ENCODE assay signal across 33 cellular contexts in the genomic region with DNA sequence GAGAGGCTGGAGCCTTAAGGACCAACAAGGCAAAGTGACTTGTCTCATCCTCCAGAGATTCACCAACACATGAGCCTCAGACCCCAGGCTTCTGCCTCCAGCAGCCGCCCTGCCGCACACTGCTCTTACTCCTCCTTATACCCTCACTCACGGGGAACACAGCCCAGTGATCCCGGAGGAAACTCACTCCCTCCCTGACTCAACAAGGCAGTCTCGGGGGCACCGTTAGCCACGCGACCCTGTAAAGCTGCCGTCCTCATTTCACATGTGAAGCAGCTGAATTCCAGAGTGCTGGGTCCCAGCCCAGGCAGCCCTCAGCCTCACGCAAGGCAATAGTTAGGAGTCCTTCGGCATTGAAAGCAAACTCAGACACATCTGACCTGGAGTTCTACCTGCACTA.
"Had no signal": no experiment of that assay in that cellular context is flagged by ENCODE, and none has a peak within 500 bp of the region (broad histone marks: within the 10 kb centered on the region; RNA-seq: fewer than 3 reads in every experiment).

No MANE protein-coding gene starts in this region.

- DNase-seq: activated CD4-positive, alpha-beta T cell treated with anti-CD3 and anti-CD28 coated beads, Interleukin-2, amount 10 ng/mL, durations not matched to agents 24 days and 14 days; activated CD4-positive, alpha-beta T cell treated with anti-CD3 and anti-CD28 coated beads, Interleukin-2, amount 50 U/mL, for 4 hours; activated CD8-positive, alpha-beta T cell treated with anti-CD3 and anti-CD28 coated beads for 36 hours; activated effector memory CD4-positive, alpha-beta T cell treated with anti-CD3 and anti-CD28 coated beads, Interleukin-2, amount 50 U/mL, for 16 hours; activated naive CD4-positive, alpha-beta T cell; activated naive CD4-positive, alpha-beta T cell treated with anti-CD3 and anti-CD28 coated beads, Interleukin-2, amount 50 U/mL, for 16 hours; activated naive CD8-positive, alpha-beta T cell treated with anti-CD3 and anti-CD28 coated beads for 36 hours; activated T-cell treated with anti-CD3 and anti-CD28 coated beads, Interleukin-2, amount 50 U/mL, for 1 hour; activated T-cell treated with anti-CD3 and anti-CD28 coated beads, Interleukin-2, amount 50 U/mL, for 72 hours; amygdala; Kasumi-1; KG1; MG63; NCI-H1048; NCI-H1105 treated with DMSO at 0.1 percent for 48 hours; NCI-H1436; NCI-H1694; NCI-H1930; NCI-H2081 treated with DMSO at 0.1 percent for 48 hours; NCI-H226; NCI-H446 treated with DMSO at 0.1 percent for 48 hours; NCI-H69; SHP77; T-cell; T-helper 2 cell; T-helper 9 cell; WERI-Rb-1 had no signal

- H3K9me3 ChIP-seq: ascending aorta, MG63, SJSA1 had no signal

- H3K27me3 ChIP-seq: ascending aorta, cardiac muscle cell, MG63, SJSA1 had no signal

- H3K4me3 ChIP-seq: ascending aorta, cardiac muscle cell, MG63, SJSA1 had no signal

- H3K4me1 ChIP-seq: ascending aorta had no signal

- H3K27ac Mint-ChIP-seq: activated CD4-positive, alpha-beta T cell treated with anti-CD3 and anti-CD28 coated beads, Interleukin-2, amount 10 ng/mL, durations not matched to agents 24 days and 14 days; activated CD8-positive, alpha-beta T cell treated with anti-CD3 and anti-CD28 coated beads for 36 hours; activated T-cell treated with anti-CD3 and anti-CD28 coated beads, Interleukin-2, amount 50 U/mL, for 72 hours; activated T-helper 17 cell treated with anti-CD3 and anti-CD28 coated beads, Interleukin-2, amount 50 U/mL, for 72 hours; T-cell had no signal

- H3K27ac ChIP-seq: ascending aorta, cardiac muscle cell, SJSA1, WERI-Rb-1 had no signal

- H3K36me3 ChIP-seq: ascending aorta, cardiac muscle cell, MG63, SJSA1, WERI-Rb-1 had no signal

- H3K36me3 Mint-ChIP-seq: activated naive CD8-positive, alpha-beta T cell treated with anti-CD3 and anti-CD28 coated beads for 36 hours; T-cell had no signal

- ATAC-seq: activated CD8-positive, alpha-beta T cell treated with anti-CD3 and anti-CD28 coated beads for 36 hours; activated T-cell treated with anti-CD3 and anti-CD28 coated beads, Interleukin-2, amount 50 U/mL, for 72 hours; activated T-helper 17 cell treated with anti-CD3 and anti-CD28 coated beads, Interleukin-2, amount 50 U/mL, for 72 hours; Panc1; SK-N-SH treated with all-trans-retinoic acid at 6 μM for 48 hours; T-cell had no signal

- H3K4me3 Mint-ChIP-seq: activated CD4-positive, alpha-beta T cell treated with anti-CD3 and anti-CD28 coated beads, Interleukin-2, amount 10 ng/mL, durations not matched to agents 24 days and 14 days; activated CD8-positive, alpha-beta T cell treated with anti-CD3 and anti-CD28 coated beads for 36 hours; activated naive CD8-positive, alpha-beta T cell treated with anti-CD3 and anti-CD28 coated beads for 36 hours; activated T-cell treated with anti-CD3 and anti-CD28 coated beads, Interleukin-2, amount 50 U/mL, for 72 hours; activated T-helper 17 cell treated with anti-CD3 and anti-CD28 coated beads, Interleukin-2, amount 50 U/mL, for 72 hours; T-cell had no signal

- H3K27me3 Mint-ChIP-seq: activated CD4-positive, alpha-beta T cell treated with anti-CD3 and anti-CD28 coated beads, Interleukin-2, amount 10 ng/mL, durations not matched to agents 24 days and 14 days; activated T-helper 17 cell treated with anti-CD3 and anti-CD28 coated beads, Interleukin-2, amount 50 U/mL, for 72 hours had no signal
